ENCODE assay signal across 16 cellular contexts in the genomic region with DNA sequence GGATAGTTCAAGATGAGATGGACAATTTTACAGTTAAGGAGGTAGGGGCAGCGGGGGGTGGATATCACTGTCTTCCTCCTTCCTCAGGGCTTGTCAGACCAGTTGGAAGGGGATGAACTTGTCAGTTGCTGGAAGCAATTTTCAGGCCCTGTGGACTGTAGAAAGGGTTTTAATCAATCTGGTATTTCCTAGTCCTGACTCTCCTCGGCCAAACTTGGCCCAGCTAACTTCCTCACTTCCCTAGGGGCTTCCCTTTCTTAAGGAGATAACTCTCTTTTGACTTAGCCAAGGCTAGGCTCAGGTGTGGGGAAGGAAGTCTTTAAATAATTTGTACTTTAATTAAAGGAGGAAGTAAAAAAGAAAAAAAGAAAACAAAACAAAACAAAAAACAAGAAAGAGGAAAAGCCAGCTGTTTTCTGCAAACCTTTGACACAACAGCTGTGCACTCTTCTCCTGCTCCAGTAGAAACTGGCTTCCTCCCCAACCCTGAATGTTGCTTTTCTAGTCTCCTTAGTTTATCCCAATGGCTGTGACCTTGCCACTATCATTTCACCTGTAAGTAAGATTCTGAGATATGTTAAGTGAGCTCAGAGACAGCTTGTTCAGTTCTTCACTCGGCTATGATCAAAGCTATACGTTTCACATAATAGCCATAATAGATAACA. TPM values are rescaled to one million over a fixed set of nuclear protein-coding genes. Genes with fewer than 3 reads are reported as not detected.
DNase-seq lines count a peak whose midpoint lies in the region; ATAC-seq, FAIRE-seq and TF ChIP-seq lines count a peak whose summit lies in the region.
"Had no signal": no experiment of that assay in that cellular context is flagged by ENCODE, and none has a peak within 500 bp of the region (broad histone marks: within the 10 kb centered on the region; RNA-seq: fewer than 3 reads in every experiment).

No MANE protein-coding gene starts in this region.

- H3K9me3 Mint-ChIP-seq in mesothelial cell of epicardium (no peaks in the 10 kb centered on the region), type B pancreatic cell (no peaks in the 10 kb centered on the region)
- H3K9me3 Mint-ChIP-seq: H9 had no signal

- H3K36me3 Mint-ChIP-seq in mesothelial cell of epicardium (no peaks in the 10 kb centered on the region), type B pancreatic cell (no peaks in the 10 kb centered on the region)

- H3K4me3 ChIP-seq in effector memory CD4-positive, alpha-beta T cell (ENCODE audit: insufficient read depth, low read depth, low read length, poor library complexity, severe bottlenecking): no peak overlapping the region
- H3K4me3 ChIP-seq: Peyer's patch had no signal

- peak; percentile 14 for FAIRE-seq in GM12892 (lab: Jason Lieb, UNC)

- H3K27me3 Mint-ChIP-seq in mesothelial cell of epicardium (ENCODE audit: low read depth) (peaks cover 2% of the 10 kb centered on the region), type B pancreatic cell (no peaks in the 10 kb centered on the region)

- no peak for ATAC-seq in HG02642 (IDR thresholded peaks at IDR 0.05; ENCODE audit: poor library complexity, unreplicated experiment)

- H3K4me3 Mint-ChIP-seq in mesothelial cell of epicardium: no peak overlapping the region
- no peak overlapping the region for H3K4me3 Mint-ChIP-seq in type B pancreatic cell
- H3K4me3 Mint-ChIP-seq: H9 had no signal

- DNase-seq in GM12892 (ENCODE audit: insufficient read length): no peak
- no peak for DNase-seq in mesothelial cell of epicardium (ENCODE audit: low spot score in 2 of 2, unreplicated experiment in 2 of 2)
- DNase-seq in type B pancreatic cell (ENCODE audit: extremely low spot score, unreplicated experiment): no peak
- no peak for DNase-seq in effector memory CD4-positive, alpha-beta T cell
- no peak for DNase-seq in NCI-H1092 treated with DMSO at 0.1 percent for 48 hours (lab: John Stamatoyannopoulos, UW)
- DNase-seq: AML-193, DMS79 treated with DMSO at 0.1 percent for 48 hours, H9, NCI-H1105, NCI-H2081 treated with DMSO at 0.1 percent for 48 hours, NCI-H446 treated with DMSO at 0.1 percent for 48 hours, NCI-H69, Peyer's patch had no signal

- no peaks in the 10 kb centered on the region for H3K9me3 ChIP-seq in effector memory CD4-positive, alpha-beta T cell (ENCODE audit: control insufficient read depth, low read length)
- H3K9me3 ChIP-seq: Peyer's patch had no signal

- H3K4me1 Mint-ChIP-seq in mesothelial cell of epicardium (peaks cover 33% of the 10 kb centered on the region), type B pancreatic cell (ENCODE audit: unreplicated experiment) (peaks cover 23% of the 10 kb centered on the region)

- no peaks in the 10 kb centered on the region for H3K27me3 ChIP-seq in effector memory CD4-positive, alpha-beta T cell (replicated peaks; ENCODE audit: control insufficient read depth, insufficient read depth, low read length, poor library complexity, severe bottlenecking)
- H3K27me3 ChIP-seq: Peyer's patch had no signal

- H3K4me1 ChIP-seq in effector memory CD4-positive, alpha-beta T cell (ENCODE audit: control insufficient read depth, insufficient read depth, low read length, poor library complexity, severe bottlenecking): no peaks in the 10 kb centered on the region
- H3K4me1 ChIP-seq: Peyer's patch had no signal

- H3K27ac Mint-ChIP-seq in mesothelial cell of epicardium (peak overlapping the region; percentile 49), type B pancreatic cell (peak overlapping the region; percentile 58)
- H3K27ac Mint-ChIP-seq: H9 had no signal

- no peaks in the 10 kb centered on the region for H3K36me3 ChIP-seq in effector memory CD4-positive, alpha-beta T cell (ENCODE audit: control insufficient read depth, insufficient read depth, low read length)
- H3K36me3 ChIP-seq: Peyer's patch had no signal

- H3K27ac ChIP-seq in VCaP: peak overlapping the region; percentile 76
- no peak overlapping the region for H3K27ac ChIP-seq in effector memory CD4-positive, alpha-beta T cell (ENCODE audit: insufficient read depth, low read length, poor library complexity, severe bottlenecking)
- H3K27ac ChIP-seq: Peyer's patch had no signal

- TF ChIP-seq POLR2A in GM12892 (IDR thresholded peaks at IDR 0.05; ENCODE audit: low read depth, low read length): no peak

- TF ChIP-seq CTCF in VCaP (conservative IDR thresholded peaks at IDR 0.05): no peak
- TF ChIP-seq CTCF in mesothelial cell of epicardium (IDR thresholded peaks at IDR 0.05; ENCODE audit: unreplicated experiment): no peak
- no peak for TF ChIP-seq CTCF in type B pancreatic cell (conservative IDR thresholded peaks at IDR 0.05)

RNA-seq across cellular contexts. Expression of a gene that starts 53.0 kb away (rescaled TPM):
- 39.3 TPM for polyA plus RNA-seq in GM12892 (2012; ENCODE audit: missing spikeins)
- total RNA-seq in mesothelial cell of epicardium (9.0 to 14.1 TPM (median 11.1 TPM) in 3 replicates), type B pancreatic cell (ENCODE audit: low replicate concordance) (16.5 and 21.9 TPM in 2 replicates)
- total RNA-seq: G401 had no signal
